In the genomic region with DNA sequence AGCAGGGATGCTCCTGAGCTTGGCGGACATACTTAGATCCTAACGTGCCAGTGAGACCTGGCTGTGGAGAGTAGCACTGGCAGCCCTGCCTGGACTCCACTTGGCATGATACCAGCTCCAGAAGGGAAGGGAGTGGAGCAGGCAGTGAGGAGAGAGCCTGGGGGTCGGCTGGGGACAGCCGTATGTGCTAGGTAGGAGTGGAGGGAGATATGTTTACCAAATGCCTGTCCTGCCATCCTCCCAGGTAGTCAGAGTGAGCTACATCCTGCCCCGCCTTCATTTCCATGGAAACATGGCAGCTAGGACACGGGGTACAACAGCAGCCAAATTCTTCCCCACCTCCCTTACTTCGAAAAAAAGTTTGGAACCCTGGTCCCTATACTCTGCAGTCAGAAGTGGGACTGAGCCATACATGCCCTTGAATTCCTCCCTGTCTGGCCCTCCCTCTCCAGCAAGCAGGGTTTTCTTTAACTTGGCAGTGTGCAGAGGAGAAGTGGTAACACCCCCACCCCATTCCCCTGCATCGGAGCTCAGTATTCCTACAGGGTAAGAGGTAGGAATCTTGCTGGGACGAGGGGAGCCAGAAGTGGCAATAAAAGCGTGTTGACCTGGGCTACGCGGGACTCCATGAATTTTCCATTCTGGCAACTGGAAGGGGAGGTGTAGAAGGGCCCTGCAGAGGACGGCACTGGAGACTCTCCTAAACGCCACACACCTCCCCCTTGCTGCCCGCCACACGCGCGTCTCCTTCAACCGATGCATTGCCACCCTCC, we compare ENCODE assay signal across 9 cellular contexts. TPM values are rescaled to one million over a fixed set of nuclear protein-coding genes. Genes with fewer than 3 reads are reported as not detected.
A peak's percentile ranks its signal among the peaks of the same experiment; 100 is the strongest.
DNase-seq lines count a peak whose midpoint lies in the region; ATAC-seq lines count a peak whose summit lies in the region.
"Had no signal": no experiment of that assay in that cellular context is flagged by ENCODE, and none has a peak within 500 bp of the region (broad histone marks: within the 10 kb centered on the region; RNA-seq: fewer than 3 reads in every experiment).

No MANE protein-coding gene starts in this region.

- H3K36me3 Mint-ChIP-seq in activated T-helper 1 cell treated with anti-CD3 and anti-CD28 coated beads, Interleukin-12 subunit alpha, Interleukin-12 subunit beta, Interleukin-2, Interleukin-4 antibody, amounts not matched to agents 30 ng/mL and 10 ng/mL and 1 ng/mL, durations not matched to agents 14 hours and 24 hours and 36 hours (ENCODE audit: low read depth) = no peaks in the 10 kb centered on the region

- no peaks in the 10 kb centered on the region for H3K27me3 ChIP-seq in HUES6 (ENCODE audit: control insufficient read depth, insufficient read depth, low read length)

- H3K4me3 ChIP-seq in HUES6 (ENCODE audit: low read depth, low read length) = peak overlapping the region; percentile 69

- peak; percentile 57 for ATAC-seq in left ventricle myocardium superior
- ATAC-seq in sciatic nerve = peak; percentile 40
- ATAC-seq in HG02938 (IDR thresholded peaks at IDR 0.05; ENCODE audit: unreplicated experiment) = no peak
- no peak for ATAC-seq in HG03097 (IDR thresholded peaks at IDR 0.05; ENCODE audit: low FRiP score, unreplicated experiment)

- H3K9ac ChIP-seq in HUES6 (ENCODE audit: low read length) = peak overlapping the region; percentile 90
- H3K9ac ChIP-seq: parathyroid adenoma had no signal

- peak overlapping the region; percentile 53 for H3K4me3 Mint-ChIP-seq in activated T-helper 1 cell treated with anti-CD3 and anti-CD28 coated beads, Interleukin-12 subunit alpha, Interleukin-12 subunit beta, Interleukin-2, Interleukin-4 antibody, amounts not matched to agents 30 ng/mL and 10 ng/mL and 1 ng/mL, durations not matched to agents 14 hours and 24 hours and 36 hours

- peaks cover 19% of the 10 kb centered on the region for H3K27me3 Mint-ChIP-seq in activated T-helper 1 cell treated with anti-CD3 and anti-CD28 coated beads, Interleukin-12 subunit alpha, Interleukin-12 subunit beta, Interleukin-2, Interleukin-4 antibody, amounts not matched to agents 30 ng/mL and 10 ng/mL and 1 ng/mL, durations not matched to agents 14 hours and 24 hours and 36 hours (ENCODE audit: insufficient read depth)

- no peak for DNase-seq in activated T-helper 1 cell treated with anti-CD3 and anti-CD28 coated beads, Interleukin-12 subunit alpha, Interleukin-12 subunit beta, Interleukin-2, Interleukin-4 antibody, amounts not matched to agents 30 ng/mL and 10 ng/mL and 1 ng/mL, durations not matched to agents 14 hours and 24 hours and 36 hours (ENCODE audit: low spot score)
- DNase-seq in left ventricle myocardium superior = no peak
- no peak for DNase-seq in sciatic nerve (ENCODE audit: low spot score)
- no peak for DNase-seq in GOT3 (lab: John Stamatoyannopoulos, UW)
- no peak for DNase-seq in RPMI8226

- H3K27ac ChIP-seq in HUES6 (ENCODE audit: low read depth, low read length) = peak overlapping the region; percentile 93
- H3K27ac ChIP-seq: parathyroid adenoma had no signal

- H3K9me3 Mint-ChIP-seq in activated T-helper 1 cell treated with anti-CD3 and anti-CD28 coated beads, Interleukin-12 subunit alpha, Interleukin-12 subunit beta, Interleukin-2, Interleukin-4 antibody, amounts not matched to agents 30 ng/mL and 10 ng/mL and 1 ng/mL, durations not matched to agents 14 hours and 24 hours and 36 hours = no peaks in the 10 kb centered on the region

- peaks cover 20% of the 10 kb centered on the region for H3K4me1 Mint-ChIP-seq in activated T-helper 1 cell treated with anti-CD3 and anti-CD28 coated beads, Interleukin-12 subunit alpha, Interleukin-12 subunit beta, Interleukin-2, Interleukin-4 antibody, amounts not matched to agents 30 ng/mL and 10 ng/mL and 1 ng/mL, durations not matched to agents 14 hours and 24 hours and 36 hours (ENCODE audit: low read depth)

- H3K9me3 ChIP-seq in HUES6 (ENCODE audit: control insufficient read depth, insufficient read depth, low read depth, low read length) = no peaks in the 10 kb centered on the region

- H3K36me3 ChIP-seq in HUES6 (ENCODE audit: control insufficient read depth, insufficient read depth, low read length) = peaks cover 11% of the 10 kb centered on the region; the same call in 1 of the 2 replicates

- no peak overlapping the region for H3K27ac Mint-ChIP-seq in activated T-helper 1 cell treated with anti-CD3 and anti-CD28 coated beads, Interleukin-12 subunit alpha, Interleukin-12 subunit beta, Interleukin-2, Interleukin-4 antibody, amounts not matched to agents 30 ng/mL and 10 ng/mL and 1 ng/mL, durations not matched to agents 14 hours and 24 hours and 36 hours

- intact Hi-C loops in activated T-helper 1 cell treated with anti-CD3 and anti-CD28 coated beads, Interleukin-12 subunit alpha, Interleukin-12 subunit beta, Interleukin-2, Interleukin-4 antibody, amounts not matched to agents 30 ng/mL and 10 ng/mL and 1 ng/mL, durations not matched to agents 14 hours and 24 hours and 36 hours (cut with micrococcal nuclease) = loop anchor here (2.0 kb wide), 1 partner anchor 78 kb away; no protein-coding TSS in a partner anchor
- intact Hi-C loops in left ventricle myocardium superior (cut with micrococcal nuclease) (no loop called here), sciatic nerve (cut with DNase I) (loop anchor here (2.0 kb wide), 1 partner anchor 40 kb away; no protein-coding TSS in a partner anchor)

- peaks cover 28% of the 10 kb centered on the region for H3K4me1 ChIP-seq in HUES6 (ENCODE audit: control insufficient read depth, insufficient read depth, low read length)
- H3K4me1 ChIP-seq: parathyroid adenoma had no signal

RNA-seq across cellular contexts. Expression of gene SMO, which starts 20.0 kb away (rescaled TPM):
- total RNA-seq in activated T-helper 1 cell treated with anti-CD3 and anti-CD28 coated beads, Interleukin-12 subunit alpha, Interleukin-12 subunit beta, Interleukin-2, Interleukin-4 antibody, amounts not matched to agents 30 ng/mL and 10 ng/mL and 1 ng/mL, durations not matched to agents 14 hours and 24 hours and 36 hours = 0.44 and 0.56 TPM in 2 replicates
- total RNA-seq in left ventricle myocardium superior (5.0 TPM), sciatic nerve (24.8 TPM)

RNA-seq across cellular contexts. Expression of gene TSPAN33, which starts 23.9 kb away (rescaled TPM):
- total RNA-seq in activated T-helper 1 cell treated with anti-CD3 and anti-CD28 coated beads, Interleukin-12 subunit alpha, Interleukin-12 subunit beta, Interleukin-2, Interleukin-4 antibody, amounts not matched to agents 30 ng/mL and 10 ng/mL and 1 ng/mL, durations not matched to agents 14 hours and 24 hours and 36 hours = 9.5 and 9.8 TPM in 2 replicates
- 15.1 TPM for total RNA-seq in left ventricle myocardium superior
- 11.8 TPM for total RNA-seq in sciatic nerve

RNA-seq across cellular contexts. Expression of gene AHCYL2, which starts 56.4 kb away (rescaled TPM):
- total RNA-seq in activated T-helper 1 cell treated with anti-CD3 and anti-CD28 coated beads, Interleukin-12 subunit alpha, Interleukin-12 subunit beta, Interleukin-2, Interleukin-4 antibody, amounts not matched to agents 30 ng/mL and 10 ng/mL and 1 ng/mL, durations not matched to agents 14 hours and 24 hours and 36 hours = 14.1 and 15.5 TPM in 2 replicates
- total RNA-seq in left ventricle myocardium superior = 4.3 TPM
- total RNA-seq in sciatic nerve = 46.1 TPM

Comparison
In these comparisons a context has a peak if more than half of its experiments do, and no peak if none do; other contexts are left out.
1. ATAC-seq: peak in left ventricle myocardium superior (single experiment) and sciatic nerve (single experiment); none in HG02938 (single experiment) and HG03097 (single experiment).